In genomic region chr5:96337048-96337781, GRCh38 we compare ENCODE assay signal across 9 cellular contexts.
DNase-seq lines count a peak whose midpoint lies in the region; ATAC-seq and TF ChIP-seq lines count a peak whose summit lies in the region.
"Had no signal": no experiment of that assay in that cellular context is flagged by ENCODE, and none has a peak within 500 bp of the region (broad histone marks: within the 10 kb centered on the region; RNA-seq: fewer than 3 reads in every experiment).

No MANE protein-coding gene starts in this region.

- CTCF ChIA-PET in naive thymus-derived CD4-positive, alpha-beta T cell (lab: Charles Lee) = interaction anchor here (0.5 to 12.3 kb wide), 11 partner anchors 8 to 1740 kb away, joined by 3 to 183 read pairs (median 3); no protein-coding TSS in a partner anchor

- H3K4me1 ChIP-seq in RWPE2 (ENCODE audit: insufficient read depth, poor library complexity, severe bottlenecking) (peaks cover 13% of the 10 kb centered on the region), Peyer's patch (peaks cover 0 to 5% (median 0%) of the 10 kb centered on the region in 4 donors)
- H3K4me1 ChIP-seq in naive thymus-derived CD4-positive, alpha-beta T cell (ENCODE audit: control insufficient read depth in 2 of 2, insufficient read depth in 2 of 2, low read length in 2 of 2) = no peaks in the 10 kb centered on the region
- H3K4me1 ChIP-seq: uterus had no signal

- H3K27me3 ChIP-seq in RWPE2 (ENCODE audit: insufficient read depth, poor library complexity, severe bottlenecking) = no peaks in the 10 kb centered on the region
- H3K27me3 ChIP-seq in naive thymus-derived CD4-positive, alpha-beta T cell (ENCODE audit: control insufficient read depth in 2 of 2, insufficient read depth in 2 of 2, low read length in 2 of 2) = no peaks in the 10 kb centered on the region
- no peaks in the 10 kb centered on the region for H3K27me3 ChIP-seq in Peyer's patch
- H3K27me3 ChIP-seq: uterus had no signal

- TF ChIP-seq CTCF in RWPE2 (IDR thresholded peaks at IDR 0.05; ENCODE audit: poor library complexity, severe bottlenecking) = no peak
- no peak for TF ChIP-seq CTCF in Peyer's patch (IDR thresholded peaks at IDR 0.05)
- TF ChIP-seq CTCF in type B pancreatic cell (conservative IDR thresholded peaks at IDR 0.05) = no peak

- TF ChIP-seq POLR2A in Peyer's patch (IDR thresholded peaks at IDR 0.05) = no peak

- ATAC-seq in GM21717 (IDR thresholded peaks at IDR 0.05; ENCODE audit: unreplicated experiment) = peak; percentile 43
- no peak for ATAC-seq in RWPE2 (ENCODE audit: low read depth)
- peak; percentile 60 for ATAC-seq in naive thymus-derived CD4-positive, alpha-beta T cell
- ATAC-seq in effector memory CD8-positive, alpha-beta T cell (replicated peaks) = no peak

- intact Hi-C loops in naive thymus-derived CD4-positive, alpha-beta T cell (cut with micrococcal nuclease) = no loop called here

- H3K36me3 ChIP-seq in RWPE2 (ENCODE audit: low read depth) = no peaks in the 10 kb centered on the region
- H3K36me3 ChIP-seq in naive thymus-derived CD4-positive, alpha-beta T cell (ENCODE audit: control insufficient read depth in 2 of 3, insufficient read depth in 3 of 3, low read length in 3 of 3) = no peaks in the 10 kb centered on the region
- H3K36me3 ChIP-seq in Peyer's patch = no peaks in the 10 kb centered on the region
- H3K36me3 ChIP-seq: uterus had no signal

- peak; percentile 20 to 34 for DNase-seq in AML-193 (lab: John Stamatoyannopoulos, UW)
- no peak for DNase-seq in RWPE2 (ENCODE audit: low spot score)
- no peak for DNase-seq in naive thymus-derived CD4-positive, alpha-beta T cell
- no peak for DNase-seq in Peyer's patch
- no peak for DNase-seq in type B pancreatic cell (ENCODE audit: extremely low spot score, unreplicated experiment)
- no peak for DNase-seq in effector memory CD8-positive, alpha-beta T cell
- no peak for DNase-seq in foreskin melanocyte

- no peak overlapping the region for H3K4me3 Mint-ChIP-seq in naive thymus-derived CD4-positive, alpha-beta T cell
- no peak overlapping the region for H3K4me3 Mint-ChIP-seq in type B pancreatic cell
- no peak overlapping the region for H3K4me3 Mint-ChIP-seq in effector memory CD8-positive, alpha-beta T cell

- no peaks in the 10 kb centered on the region for H3K36me3 Mint-ChIP-seq in naive thymus-derived CD4-positive, alpha-beta T cell
- no peaks in the 10 kb centered on the region for H3K36me3 Mint-ChIP-seq in type B pancreatic cell
- no peaks in the 10 kb centered on the region for H3K36me3 Mint-ChIP-seq in effector memory CD8-positive, alpha-beta T cell (ENCODE audit: insufficient read depth)

- peak overlapping the region; percentile 70 for H3K27ac ChIP-seq in RWPE2 (ENCODE audit: poor library complexity, severe bottlenecking)
- no peak overlapping the region for H3K27ac ChIP-seq in naive thymus-derived CD4-positive, alpha-beta T cell (ENCODE audit: low read depth, low read length)
- no peak overlapping the region for H3K27ac ChIP-seq in Peyer's patch
- H3K27ac ChIP-seq: uterus had no signal

- POLR2A ChIA-PET in naive thymus-derived CD4-positive, alpha-beta T cell (lab: Charles Lee) = no interaction called here

- H3K27ac Mint-ChIP-seq in naive thymus-derived CD4-positive, alpha-beta T cell = no peak overlapping the region
- no peak overlapping the region for H3K27ac Mint-ChIP-seq in type B pancreatic cell
- H3K27ac Mint-ChIP-seq in effector memory CD8-positive, alpha-beta T cell = no peak overlapping the region

- H3K9me3 Mint-ChIP-seq in naive thymus-derived CD4-positive, alpha-beta T cell = no peaks in the 10 kb centered on the region
- H3K9me3 Mint-ChIP-seq in type B pancreatic cell = no peaks in the 10 kb centered on the region
- no peaks in the 10 kb centered on the region for H3K9me3 Mint-ChIP-seq in effector memory CD8-positive, alpha-beta T cell

- H3K4me3 ChIP-seq in RWPE2 (ENCODE audit: severe bottlenecking) (no peak overlapping the region), Peyer's patch (no peak overlapping the region)
- no peak overlapping the region for H3K4me3 ChIP-seq in naive thymus-derived CD4-positive, alpha-beta T cell (ENCODE audit: low read length)
- H3K4me3 ChIP-seq: uterus had no signal

- H3K4me1 Mint-ChIP-seq in naive thymus-derived CD4-positive, alpha-beta T cell = peaks cover 0 to 9% (median 0%) of the 10 kb centered on the region in 7 donors
- peaks cover 6% of the 10 kb centered on the region for H3K4me1 Mint-ChIP-seq in type B pancreatic cell (ENCODE audit: unreplicated experiment)
- H3K4me1 Mint-ChIP-seq in effector memory CD8-positive, alpha-beta T cell (ENCODE audit: low read depth in 2 of 2) = no peaks in the 10 kb centered on the region

- H3K27me3 Mint-ChIP-seq in naive thymus-derived CD4-positive, alpha-beta T cell = peaks cover 3 to 30% (median 9%) of the 10 kb centered on the region in 5 donors
- peaks cover 3% of the 10 kb centered on the region for H3K27me3 Mint-ChIP-seq in type B pancreatic cell
- peaks cover 13 to 29% of the 10 kb centered on the region in 2 donors for H3K27me3 Mint-ChIP-seq in effector memory CD8-positive, alpha-beta T cell

- H3K9me3 ChIP-seq in RWPE2 (ENCODE audit: severe bottlenecking) (no peaks in the 10 kb centered on the region), Peyer's patch (no peaks in the 10 kb centered on the region)
- no peaks in the 10 kb centered on the region for H3K9me3 ChIP-seq in naive thymus-derived CD4-positive, alpha-beta T cell (ENCODE audit: control insufficient read depth in 2 of 3, low read length in 3 of 3)
- H3K9me3 ChIP-seq: uterus had no signal

Comparison
In these comparisons a context has a peak if more than half of its experiments do, and no peak if none do; other contexts are left out.
1. DNase-seq: peak in AML-193 (2 of 2); none in RWPE2 (single experiment), naive thymus-derived CD4-positive, alpha-beta T cell (0 of 9), Peyer's patch (0 of 3), type B pancreatic cell (single experiment), effector memory CD8-positive, alpha-beta T cell (0 of 3) and foreskin melanocyte (single experiment).
2. ATAC-seq: peak in GM21717 (single experiment) and naive thymus-derived CD4-positive, alpha-beta T cell (single experiment); none in RWPE2 (single experiment) and effector memory CD8-positive, alpha-beta T cell (single experiment).